ENCODE assay signal across 37 cellular contexts in the genomic region with DNA sequence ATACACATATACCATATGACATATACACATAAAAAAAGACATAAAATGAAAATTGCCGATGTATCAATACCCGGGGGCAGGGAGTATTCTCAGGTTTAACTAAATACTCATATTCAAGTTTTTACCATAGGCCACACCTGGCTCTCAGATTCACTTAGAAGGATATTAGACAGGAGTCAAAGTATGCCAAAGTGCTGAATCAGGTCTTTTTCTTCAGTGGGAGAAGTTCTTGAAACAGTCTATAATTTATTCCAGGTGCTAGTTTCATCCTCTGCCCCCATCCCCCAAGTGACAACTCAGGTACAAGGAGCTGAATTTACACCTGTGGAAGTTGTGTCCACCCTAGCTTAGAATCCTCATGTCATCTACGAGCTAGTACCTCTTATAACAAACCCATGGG. TPM values are rescaled to one million over a fixed set of nuclear protein-coding genes. Genes with fewer than 3 reads are reported as not detected.
"Had no signal": no experiment of that assay in that cellular context is flagged by ENCODE, and none has a peak within 500 bp of the region (broad histone marks: within the 10 kb centered on the region; RNA-seq: fewer than 3 reads in every experiment).

No MANE protein-coding gene starts in this region.

- H3K36me3 ChIP-seq: neutrophil, pancreas, spleen, suprapubic skin, tibial artery, transverse colon, upper lobe of left lung, vagina had no signal

- H3K4me3 ChIP-seq: pancreas, psoas muscle, skin epidermis, smooth muscle cell, spleen, suprapubic skin, testis, tibial artery, transverse colon, upper lobe of left lung, vagina had no signal

- FAIRE-seq: urothelium cell line had no signal

- H3K4me1 ChIP-seq: pancreas, psoas muscle, testis, tibial artery, upper lobe of left lung, vagina had no signal

- H3K27ac ChIP-seq: neutrophil, pancreas, psoas muscle, skin epidermis, spleen, suprapubic skin, testis, tibial artery, transverse colon, upper lobe of left lung, vagina had no signal

- DNase-seq: naive B cell; naive thymus-derived CD8-positive, alpha-beta T cell; nephron progenitor cell; nucleus accumbens; pancreas; posterior cingulate gyrus; psoas muscle; right cardiac atrium; spleen; stimulated activated CD4-positive, alpha-beta T cell treated with anti-CD3 and anti-CD28 coated beads, Interleukin-12 subunit alpha, Interleukin-12 subunit beta, amount 100 ng/mL, for 4 hours; stimulated activated CD4-positive, alpha-beta T cell treated with anti-CD3 and anti-CD28 coated beads, Interleukin-1b, Interleukin-23, amount 100 ng/mL, for 48 hours; stimulated activated CD4-positive, alpha-beta T cell treated with anti-CD3 and anti-CD28 coated beads, Interleukin-4, amount 100 ng/mL, for 1 hour; stimulated activated CD4-positive, alpha-beta T cell treated with anti-CD3 and anti-CD28 coated beads, Interleukin-4, amount 100 ng/mL, for 4 hours; stimulated activated CD8-positive, alpha-beta memory T cell treated with anti-CD3 and anti-CD28 coated beads, Interleukin-4, amount 100 ng/mL, for 48 hours; stimulated activated naive B cell treated with anti-CD40 and anti-IgM and Interleukin-4, amounts not matched to agents 10 μg/mL and 1 μg/mL and 100 μg/mL, for 72 hours; stimulated activated naive CD8-positive, alpha-beta T cell treated with anti-CD3 and anti-CD28 coated beads, Interleukin-15, amount 100 ng/mL, for 72 hours; stimulated activated naive CD8-positive, alpha-beta T cell treated with anti-CD3 and anti-CD28 coated beads, Interleukin-15, Interleukin-2, amounts not matched to agents 100 U/mL and 50 U/mL, for 24 hours; substantia nigra; testis; tibial artery; transverse colon; upper lobe of left lung had no signal

- H3K27me3 ChIP-seq: spleen, testis, transverse colon, upper lobe of left lung, vagina had no signal

- H3K9me3 Mint-ChIP-seq: naive B cell; naive thymus-derived CD8-positive, alpha-beta T cell; natural killer cell treated with Interleukin-12 subunit alpha and Interleukin-12 subunit beta and Interleukin-15 and Interleukin-18, amount 100 ng/mL, for 72 hours; nephron progenitor cell; neural crest cell; stimulated activated naive B cell treated with anti-CD40 and anti-IgM and Interleukin-4, amounts not matched to agents 10 μg/mL and 1 μg/mL and 100 μg/mL, for 72 hours; stimulated activated naive CD8-positive, alpha-beta T cell treated with anti-CD3 and anti-CD28 coated beads, Interleukin-15, amount 100 ng/mL, for 72 hours had no signal

- H3K27me3 Mint-ChIP-seq: naive B cell; stimulated activated naive B cell treated with anti-CD40 and anti-IgM and Interleukin-4, amounts not matched to agents 10 μg/mL and 1 μg/mL and 100 μg/mL, for 72 hours; stimulated activated naive CD8-positive, alpha-beta T cell treated with anti-CD3 and anti-CD28 coated beads, Interleukin-15, amount 100 ng/mL, for 72 hours had no signal

- ATAC-seq: naive thymus-derived CD8-positive, alpha-beta T cell; natural killer cell treated with Interleukin-12 subunit alpha and Interleukin-12 subunit beta and Interleukin-15 and Interleukin-18, amount 100 ng/mL, for 72 hours; pancreas; psoas muscle; right cardiac atrium; sciatic nerve; stimulated activated naive B cell treated with anti-CD40 and anti-IgM and Interleukin-4, amounts not matched to agents 10 μg/mL and 1 μg/mL and 100 μg/mL, for 72 hours; stimulated activated naive CD8-positive, alpha-beta T cell treated with anti-CD3 and anti-CD28 coated beads, Interleukin-15, amount 100 ng/mL, for 72 hours; stimulated activated naive CD8-positive, alpha-beta T cell treated with anti-CD3 and anti-CD28 coated beads, Interleukin-15, Interleukin-2, amounts not matched to agents 100 U/mL and 50 U/mL, for 24 hours had no signal

- H3K36me3 Mint-ChIP-seq: naive B cell; naive thymus-derived CD8-positive, alpha-beta T cell; natural killer cell treated with Interleukin-12 subunit alpha and Interleukin-12 subunit beta and Interleukin-15 and Interleukin-18, amount 100 ng/mL, for 72 hours; stimulated activated naive B cell treated with anti-CD40 and anti-IgM and Interleukin-4, amounts not matched to agents 10 μg/mL and 1 μg/mL and 100 μg/mL, for 72 hours had no signal

- H3K27ac Mint-ChIP-seq: naive thymus-derived CD8-positive, alpha-beta T cell; natural killer cell treated with Interleukin-12 subunit alpha and Interleukin-12 subunit beta and Interleukin-15 and Interleukin-18, amount 100 ng/mL, for 72 hours; nephron progenitor cell; progenitor cell of endocrine pancreas; stimulated activated naive B cell treated with anti-CD40 and anti-IgM and Interleukin-4, amounts not matched to agents 10 μg/mL and 1 μg/mL and 100 μg/mL, for 72 hours; stimulated activated naive CD8-positive, alpha-beta T cell treated with anti-CD3 and anti-CD28 coated beads, Interleukin-15, amount 100 ng/mL, for 72 hours had no signal

- H3K4me2 ChIP-seq: smooth muscle cell had no signal

- H3K9me3 ChIP-seq: neutrophil, pancreas, psoas muscle, spleen, suprapubic skin, testis, tibial artery, transverse colon, upper lobe of left lung, vagina had no signal

- H3K4me3 Mint-ChIP-seq: naive B cell; naive thymus-derived CD8-positive, alpha-beta T cell; natural killer cell treated with Interleukin-12 subunit alpha and Interleukin-12 subunit beta and Interleukin-15 and Interleukin-18, amount 100 ng/mL, for 72 hours; nephron progenitor cell; neural crest cell; stimulated activated naive B cell treated with anti-CD40 and anti-IgM and Interleukin-4, amounts not matched to agents 10 μg/mL and 1 μg/mL and 100 μg/mL, for 72 hours; stimulated activated naive CD8-positive, alpha-beta T cell treated with anti-CD3 and anti-CD28 coated beads, Interleukin-15, amount 100 ng/mL, for 72 hours had no signal

- H3K4me1 Mint-ChIP-seq: naive thymus-derived CD8-positive, alpha-beta T cell; nephron progenitor cell; neural crest cell; stimulated activated naive CD8-positive, alpha-beta T cell treated with anti-CD3 and anti-CD28 coated beads, Interleukin-15, amount 100 ng/mL, for 72 hours had no signal

RNA-seq across cellular contexts. Expression of a gene that starts 8.5 kb away (rescaled TPM):
- total RNA-seq: osteocyte, progenitor cell of endocrine pancreas, smooth muscle cell had no signal
- polyA plus RNA-seq: smooth muscle cell had no signal

RNA-seq across cellular contexts. Expression of a gene that starts 24.2 kb away (rescaled TPM):
- total RNA-seq: naive thymus-derived CD8-positive, alpha-beta T cell; natural killer cell treated with Interleukin-12 subunit alpha and Interleukin-12 subunit beta and Interleukin-15 and Interleukin-18, amount 100 ng/mL, for 72 hours; neural crest cell; omental fat pad; osteocyte; pancreas; progenitor cell of endocrine pancreas; psoas muscle; renal cortical epithelial cell; right cardiac atrium; sciatic nerve; smooth muscle cell; spleen; suprapubic skin; transverse colon; upper lobe of left lung; ureter; vagina had no signal
- polyA plus RNA-seq: naive thymus-derived CD8-positive, alpha-beta T cell; pancreas; psoas muscle; right cardiac atrium; smooth muscle cell; spleen; thymus had no signal

RNA-seq across cellular contexts. Expression of a gene that starts 59.4 kb away (rescaled TPM):
- total RNA-seq: naive thymus-derived CD8-positive, alpha-beta T cell; natural killer cell treated with Interleukin-12 subunit alpha and Interleukin-12 subunit beta and Interleukin-15 and Interleukin-18, amount 100 ng/mL, for 72 hours; neural crest cell; omental fat pad; osteocyte; pancreas; progenitor cell of endocrine pancreas; psoas muscle; renal cortical epithelial cell; right cardiac atrium; sciatic nerve; smooth muscle cell; spleen; suprapubic skin; transverse colon; upper lobe of left lung; ureter; vagina had no signal
- polyA plus RNA-seq: naive thymus-derived CD8-positive, alpha-beta T cell; pancreas; psoas muscle; right cardiac atrium; smooth muscle cell; spleen; thymus had no signal
